1 cellular context compared by ENCODE assay signal in genomic region chr12:70290126-70290525, GRCh38.
TF ChIP-seq lines count a peak whose summit lies in the region.

No MANE protein-coding gene starts in this region.

TF ChIP-seq in WTC11, 78 proteins besides CTCF, POLR2A, EP300 and RAD21 (continued from another document):
- TF ChIP-seq ZNF512 (CRISPR knock-in tag; IDR thresholded peaks at IDR 0.05; ENCODE audit: borderline replicate concordance) (no peak), PREB (CRISPR knock-in tag; IDR thresholded peaks at IDR 0.05; ENCODE audit: borderline replicate concordance) (no peak), MXD4 (CRISPR knock-in tag; IDR thresholded peaks at IDR 0.05; ENCODE audit: borderline replicate concordance) (no peak), IRF2 (CRISPR knock-in tag; IDR thresholded peaks at IDR 0.05; ENCODE audit: borderline replicate concordance, low read depth) (no peak), ATF3 (CRISPR knock-in tag; conservative IDR thresholded peaks at IDR 0.05) (no peak), ZNF281 (CRISPR knock-in tag; IDR thresholded peaks at IDR 0.05) (no peak), USF2 (CRISPR knock-in tag; IDR thresholded peaks at IDR 0.05) (no peak), MAX (CRISPR knock-in tag; IDR thresholded peaks at IDR 0.05) (no peak), TEAD4 (CRISPR knock-in tag; IDR thresholded peaks at IDR 0.05) (no peak), ATF6 (CRISPR knock-in tag; IDR thresholded peaks at IDR 0.05) (no peak)
- TF ChIP-seq, protein P1, sequence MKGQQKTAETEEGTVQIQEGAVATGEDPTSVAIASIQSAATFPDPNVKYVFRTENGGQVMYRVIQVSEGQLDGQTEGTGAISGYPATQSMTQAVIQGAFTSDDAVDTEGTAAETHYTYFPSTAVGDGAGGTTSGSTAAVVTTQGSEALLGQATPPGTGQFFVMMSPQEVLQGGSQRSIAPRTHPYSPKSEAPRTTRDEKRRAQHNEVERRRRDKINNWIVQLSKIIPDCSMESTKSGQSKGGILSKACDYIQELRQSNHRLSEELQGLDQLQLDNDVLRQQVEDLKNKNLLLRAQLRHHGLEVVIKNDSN (CRISPR knock-in tag; IDR thresholded peaks at IDR 0.05), result no peak
